ENCODE assay signal across 18 cellular contexts in genomic region chr17:6105608-6106007, GRCh38. TPM values are rescaled to one million over a fixed set of nuclear protein-coding genes. Genes with fewer than 3 reads are reported as not detected.
DNase-seq lines count a peak whose midpoint lies in the region; ATAC-seq and TF ChIP-seq lines count a peak whose summit lies in the region.
"Had no signal": no experiment of that assay in that cellular context is flagged by ENCODE, and none has a peak within 500 bp of the region (broad histone marks: within the 10 kb centered on the region; RNA-seq: fewer than 3 reads in every experiment).

No MANE protein-coding gene starts in this region.

- no peak for DNase-seq in H9
- DNase-seq in colonic mucosa: no peak
- peak in 1 of 3 donors; percentile 40 for DNase-seq in mucosa of descending colon
- peak; percentile 32 for DNase-seq in transverse colon
- no peak for DNase-seq in WTC11 (ENCODE audit: low spot score)
- DNase-seq: Calu3, MM.1S, NCI-H2029 treated with DMSO at 0.1 percent for 48 hours, NCI-H446 treated with DMSO at 0.1 percent for 48 hours, SIG-M5 had no signal

- H3K27ac Mint-ChIP-seq in H9: peak overlapping the region in 2 of 3 experiments; percentile 25 to 36; a peak in 1 of 7 replicates
- H3K27ac Mint-ChIP-seq in WTC11: no peak overlapping the region

- H3T11ph ChIP-seq in H9 (ENCODE audit: low read length): no peak overlapping the region

- no peak overlapping the region for H3K4me2 ChIP-seq in H9 (ENCODE audit: insufficient read depth, insufficient read length, low read length)
- H3K4me2 ChIP-seq: KMS-11 had no signal

- no peaks in the 10 kb centered on the region for H3K23me2 ChIP-seq in H9 (ENCODE audit: insufficient read length, low read depth, low read length, poor library complexity, severe bottlenecking)

- H3K4me1 Mint-ChIP-seq in H9 (peaks cover 30 to 31% of the 10 kb centered on the region in 2 experiments), WTC11 (peaks cover 27% of the 10 kb centered on the region)
- H3K4me1 Mint-ChIP-seq: IgD-negative memory B cell had no signal

- no peak overlapping the region for H2AK5ac ChIP-seq in H9 (ENCODE audit: insufficient read length, low read length)

- no peak overlapping the region for H2BK15ac ChIP-seq in H9 (ENCODE audit: low read depth, low read length)

- H3K4me3 Mint-ChIP-seq in H9: no peak overlapping the region
- no peak overlapping the region for H3K4me3 Mint-ChIP-seq in WTC11
- H3K4me3 Mint-ChIP-seq: IgD-negative memory B cell had no signal

- no peak overlapping the region for H3K18ac ChIP-seq in H9 (ENCODE audit: insufficient read length, low read depth, low read length)

- H3K9me3 Mint-ChIP-seq in H9 (no peaks in the 10 kb centered on the region; a peak in 2 of 5 replicates), WTC11 (peaks cover 10% of the 10 kb centered on the region)

- no peak overlapping the region for H2BK120ac ChIP-seq in H9 (ENCODE audit: low read depth, low read length, poor library complexity, severe bottlenecking)

- H3K36me3 Mint-ChIP-seq in H9 (ENCODE audit: insufficient read depth in 1 of 3, low read depth in 3 of 3): peaks cover 24 to 50% (median 41%) of the 10 kb centered on the region in 3 experiments
- H3K36me3 Mint-ChIP-seq in WTC11: peaks cover 52% of the 10 kb centered on the region
- H3K36me3 Mint-ChIP-seq: IgD-negative memory B cell had no signal

- no peaks in the 10 kb centered on the region for H3K79me1 ChIP-seq in H9 (ENCODE audit: insufficient read depth, low read depth, low read length, poor library complexity, severe bottlenecking)

- H4K8ac ChIP-seq in H9 (replicated peaks; ENCODE audit: insufficient read length, low read depth, low read length): no peak overlapping the region

- H4K91ac ChIP-seq in H9 (ENCODE audit: insufficient read length, low read depth, low read length): no peak overlapping the region

- H3K27me3 Mint-ChIP-seq in H9 (ENCODE audit: low read depth) (no peaks in the 10 kb centered on the region; the same call in 1 of the 2 replicates), WTC11 (ENCODE audit: low read depth) (no peaks in the 10 kb centered on the region)

- H3K9ac ChIP-seq in H9 (ENCODE audit: extremely low read depth, insufficient read length, low read length): no peak overlapping the region
- H3K9ac ChIP-seq in colonic mucosa (ENCODE audit: low read depth in 2 of 2, low read length in 2 of 2): no peak overlapping the region
- H3K9ac ChIP-seq: KMS-11 had no signal

- no peak for TF ChIP-seq CTCF in H9 (conservative IDR thresholded peaks at IDR 0.05)
- no peak for TF ChIP-seq CTCF in colonic mucosa (IDR thresholded peaks at IDR 0.05)
- no peak for TF ChIP-seq CTCF in mucosa of descending colon (IDR thresholded peaks at IDR 0.05)
- no peak for TF ChIP-seq CTCF in transverse colon (IDR thresholded peaks at IDR 0.05)
- no peak for TF ChIP-seq CTCF in WTC11 (IDR thresholded peaks at IDR 0.05)

- H3K23ac ChIP-seq in H9 (ENCODE audit: insufficient read length, low read depth, low read length): no peak overlapping the region

- H3K27ac ChIP-seq in H9 (ENCODE audit: insufficient read length, low read depth, low read length) (no peak overlapping the region), colonic mucosa (peak overlapping the region; percentile 63), transverse colon (peak overlapping the region in 3 of 4 donors; percentile 42 to 67 (median 44))
- H3K27ac ChIP-seq: HL-60, KMS-11, SK-N-MC had no signal

- no peak overlapping the region for H3K56ac ChIP-seq in H9 (ENCODE audit: insufficient read length, low read depth, low read length)

- H3K4me1 ChIP-seq in H9 (ENCODE audit: insufficient read depth, low read length) (peaks cover 12% of the 10 kb centered on the region; the same call in 1 of the 2 replicates), colonic mucosa (peaks cover 5% of the 10 kb centered on the region), mucosa of descending colon (ENCODE audit: low read depth) (peaks cover 32% of the 10 kb centered on the region), transverse colon (peaks cover 5 to 54% (median 26%) of the 10 kb centered on the region in 4 donors)

- no peak overlapping the region for H2BK5ac ChIP-seq in H9 (ENCODE audit: insufficient read length, low read length)

- intact Hi-C loops in colonic mucosa (cut with DNase I): no loop called here
- intact Hi-C loops in mucosa of descending colon (cut with DNase I, micrococcal nuclease): no loop called here
- intact Hi-C loops in transverse colon (cut with DNase I; ENCODE audit: low total_unique reads): loop anchor here (10.0 kb wide), 1 partner anchor 139 kb away; no protein-coding TSS in a partner anchor

- no peaks in the 10 kb centered on the region for H3K9me3 ChIP-seq in H9 (ENCODE audit: control insufficient read depth, low read depth, low read length)
- H3K9me3 ChIP-seq in colonic mucosa: no peaks in the 10 kb centered on the region
- no peaks in the 10 kb centered on the region for H3K9me3 ChIP-seq in mucosa of descending colon
- no peaks in the 10 kb centered on the region for H3K9me3 ChIP-seq in transverse colon

- H3K79me2 ChIP-seq in H9 (ENCODE audit: insufficient read depth, low read length): no peaks in the 10 kb centered on the region

- in situ Hi-C loops in transverse colon (cut with MboI; ENCODE audit: low pct_ligation_motif_present in 1 of 4, low pct_unique_long_range_greater_than_20kb in 1 of 4, low sequenced_read_pairs in 3 of 4): no loop called here

- H2BK12ac ChIP-seq in H9 (ENCODE audit: insufficient read length, low read depth, low read length): no peak overlapping the region

- POLR2A ChIA-PET in WTC11 (lab: Charles Lee): no interaction called here

- no peak overlapping the region for H2BK20ac ChIP-seq in H9 (ENCODE audit: low read depth, low read length, poor library complexity, severe bottlenecking)

- TF ChIP-seq POLR2A in transverse colon (IDR thresholded peaks at IDR 0.05): no peak

- WGBS in H9 (ENCODE audit: extremely low coverage, insufficient read length, low lambda C conversion rate): no CpG with 5 or more reads among the region's 8 CpGs
- 43 to 63% methylated on average over 8 of the region's 8 CpGs for WGBS in transverse colon (ENCODE audit: low coverage in 1 of 2), 2 donors

- no peak overlapping the region for H3K4ac ChIP-seq in H9 (ENCODE audit: low read depth, low read length)

- no peaks in the 10 kb centered on the region for H3K36me3 ChIP-seq in colonic mucosa
- no peaks in the 10 kb centered on the region for H3K36me3 ChIP-seq in mucosa of descending colon (ENCODE audit: low read depth)
- H3K36me3 ChIP-seq in transverse colon: no peaks in the 10 kb centered on the region

- H4K5ac ChIP-seq in H9 (ENCODE audit: insufficient read length, low read depth, low read length): no peak overlapping the region

- no peak overlapping the region for H3K14ac ChIP-seq in H9 (ENCODE audit: insufficient read depth, low read length)

- no peak overlapping the region for H2AFZ ChIP-seq in H9 (ENCODE audit: low read length)

- TF ChIP-seq EP300 in transverse colon (IDR thresholded peaks at IDR 0.05; ENCODE audit: low read depth): no peak

- CTCF ChIA-PET in WTC11 (lab: Charles Lee): no interaction called here

- peak; percentile 26 for ATAC-seq in mucosa of descending colon
- ATAC-seq in GM19455 (IDR thresholded peaks at IDR 0.05; ENCODE audit: unreplicated experiment): no peak
- no peak for ATAC-seq in WTC11
- no peak for ATAC-seq in GM19467 (IDR thresholded peaks at IDR 0.05; ENCODE audit: unreplicated experiment)
- ATAC-seq: HCT116 had no signal

- no peaks in the 10 kb centered on the region for H3K27me3 ChIP-seq in H9 (ENCODE audit: insufficient read depth, low read length)
- no peaks in the 10 kb centered on the region for H3K27me3 ChIP-seq in colonic mucosa
- H3K27me3 ChIP-seq in transverse colon: no peaks in the 10 kb centered on the region

- no peaks in the 10 kb centered on the region for H4K20me1 ChIP-seq in H9 (ENCODE audit: control insufficient read depth, insufficient read depth, insufficient read length)

- H3K4me3 ChIP-seq in colonic mucosa (no peak overlapping the region), mucosa of descending colon (no peak overlapping the region), transverse colon (no peak overlapping the region)
- H3K4me3 ChIP-seq: SK-N-MC had no signal

TF ChIP-seq in WTC11, 78 proteins besides CTCF, POLR2A, EP300 and RAD21 (continues in another document):
- TF ChIP-seq KAT7 (CRISPR knock-in tag; IDR thresholded peaks at IDR 0.05; ENCODE audit: borderline replicate concordance) (no peak), GRHL2 (CRISPR knock-in tag; IDR thresholded peaks at IDR 0.05; ENCODE audit: insufficient replicate concordance, severe bottlenecking) (no peak), ZNF219 (CRISPR knock-in tag; IDR thresholded peaks at IDR 0.05; ENCODE audit: borderline replicate concordance) (no peak), JUN (CRISPR knock-in tag; IDR thresholded peaks at IDR 0.05) (no peak), CDX4 (CRISPR knock-in tag; IDR thresholded peaks at IDR 0.05; ENCODE audit: borderline replicate concordance) (no peak), SOX15 (CRISPR knock-in tag; IDR thresholded peaks at IDR 0.05) (no peak), GABPB1 (CRISPR knock-in tag; IDR thresholded peaks at IDR 0.05) (no peak)
- TF ChIP-seq, protein P1, sequence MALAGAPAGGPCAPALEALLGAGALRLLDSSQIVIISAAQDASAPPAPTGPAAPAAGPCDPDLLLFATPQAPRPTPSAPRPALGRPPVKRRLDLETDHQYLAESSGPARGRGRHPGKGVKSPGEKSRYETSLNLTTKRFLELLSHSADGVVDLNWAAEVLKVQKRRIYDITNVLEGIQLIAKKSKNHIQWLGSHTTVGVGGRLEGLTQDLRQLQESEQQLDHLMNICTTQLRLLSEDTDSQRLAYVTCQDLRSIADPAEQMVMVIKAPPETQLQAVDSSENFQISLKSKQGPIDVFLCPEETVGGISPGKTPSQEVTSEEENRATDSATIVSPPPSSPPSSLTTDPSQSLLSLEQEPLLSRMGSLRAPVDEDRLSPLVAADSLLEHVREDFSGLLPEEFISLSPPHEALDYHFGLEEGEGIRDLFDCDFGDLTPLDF (CRISPR knock-in tag; IDR thresholded peaks at IDR 0.05): no peak

RNA-seq across cellular contexts. Expression of gene WSCD1, which starts 35.4 kb away (rescaled TPM):
- 33.6 and 34.9 TPM in 2 replicates for total RNA-seq in H9 (2021)
- 10 to 100 TPM; 19.5 to 22.3 TPM for total RNA-seq in colonic mucosa
- total RNA-seq in mucosa of descending colon: 10 to 100 TPM; 18.7 to 45.8 (median 18.8) TPM
- 10 to 100 TPM; 23.7 to 58.4 (median 33.7) TPM for total RNA-seq in transverse colon
- 57.5 to 80.2 TPM (median 71.9 TPM) in 3 replicates for total RNA-seq in WTC11 (2021)
- total RNA-seq: G401 had no signal
